In genomic region chr15:82098674-82099073, GRCh38 we compare ENCODE assay signal across 22 cellular contexts. TPM values are rescaled to one million over a fixed set of nuclear protein-coding genes. Genes with fewer than 3 reads are reported as not detected.
DNase-seq lines count a peak whose midpoint lies in the region; ATAC-seq, FAIRE-seq and TF ChIP-seq lines count a peak whose summit lies in the region.
"Had no signal": no experiment of that assay in that cellular context is flagged by ENCODE, and none has a peak within 500 bp of the region (broad histone marks: within the 10 kb centered on the region; RNA-seq: fewer than 3 reads in every experiment).

No MANE protein-coding gene starts in this region.

- peak overlapping the region; percentile 38; the same call in 1 of the 2 replicates for H3K18ac ChIP-seq in H1 (ENCODE audit: extremely low read depth, low read length)

- no peaks in the 10 kb centered on the region for H3K9me3 Mint-ChIP-seq in nephron progenitor cell
- H3K9me3 Mint-ChIP-seq: CD4-positive, alpha-beta T cell; CD8-positive, alpha-beta T cell had no signal

- CTCF ChIA-PET in H1 (lab: Charles Lee; ENCODE audit: partially characterized antibody), result interaction anchor here (0.6 to 1.6 kb wide), 7 partner anchors 9 to 27 kb away, joined by 3 to 5 read pairs (median 3); no protein-coding TSS in a partner anchor

- H3K27ac Mint-ChIP-seq in nephron progenitor cell, result no peak overlapping the region
- H3K27ac Mint-ChIP-seq: B cell; CD4-positive, alpha-beta T cell; CD8-positive, alpha-beta T cell had no signal

- H2BK15ac ChIP-seq in H1 (ENCODE audit: low read length), result peak overlapping the region; percentile 0; the same call in 1 of the 2 replicates

- peak overlapping the region; percentile 98; the same call in 1 of the 2 replicates for H2BK12ac ChIP-seq in H1 (ENCODE audit: low read depth, low read length)

- no peak overlapping the region for H3K14ac ChIP-seq in H1 (ENCODE audit: insufficient read length)

- H2BK20ac ChIP-seq in H1 (ENCODE audit: low read length), result 0 out of 2 replicates have a peak overlapping the region, but pooled peaks have one; percentile 16

- H3K79me2 ChIP-seq in H1 (ENCODE audit: control insufficient read depth in 1 of 2, insufficient read depth in 2 of 2, low read length in 2 of 2), result no peaks in the 10 kb centered on the region

- no peaks in the 10 kb centered on the region for H3K27me3 Mint-ChIP-seq in nephron progenitor cell (ENCODE audit: low read depth, poor library complexity)

- no peak for FAIRE-seq in H1 (lab: Jason Lieb, UNC)
- FAIRE-seq: A549, D721Med, G401.6, GM12891 had no signal

- H3K4me3 ChIP-seq in H1 (ENCODE audit: extremely low read depth in 1 of 4, insufficient read depth in 2 of 4, low read depth in 3 of 4, low read length in 4 of 4), result no peak overlapping the region
- H3K4me3 ChIP-seq: A549; BLaER1 treated with 17β-estradiol and CSF1 and Interleukin-3, amounts not matched to agents 10 nM and 100 nM had no signal

- no peak overlapping the region for H2BK120ac ChIP-seq in H1 (replicated peaks; ENCODE audit: low read depth, low read length)

- no peak overlapping the region for H3K56ac ChIP-seq in H1 (replicated peaks; ENCODE audit: insufficient read length, low read depth, low read length)

- TF ChIP-seq POLR2A in H1 (IDR thresholded peaks at IDR 0.05; ENCODE audit: control extremely low read depth in 1 of 2, low read depth in 2 of 2, low read length in 2 of 2), result no peak

- H3K4me1 ChIP-seq in H1 (replicated peaks in 1 of 4; ENCODE audit: control insufficient read depth in 3 of 4, insufficient read depth in 4 of 4, low read length in 3 of 4), result peaks cover 2 to 12% (median 7%) of the 10 kb centered on the region in 4 experiments
- H3K4me1 ChIP-seq: BLaER1 treated with 17β-estradiol and CSF1 and Interleukin-3, amounts not matched to agents 10 nM and 100 nM; Caco-2 had no signal

- POLR2A ChIA-PET in H1 (lab: Charles Lee; ENCODE audit: partially characterized antibody), result no interaction called here

- H3K4ac ChIP-seq in H1 (replicated peaks; ENCODE audit: insufficient read length, low read depth, low read length), result no peak overlapping the region

- H4K91ac ChIP-seq in H1 (replicated peaks; ENCODE audit: insufficient read length, low read length), result no peak overlapping the region

- no peak overlapping the region for H2BK5ac ChIP-seq in H1 (ENCODE audit: low read depth, low read length)

- TF ChIP-seq EP300 in H1 (IDR thresholded peaks at IDR 0.05; ENCODE audit: borderline replicate concordance in 1 of 2, low read depth in 2 of 2, low read length in 2 of 2), result no peak

- TF ChIP-seq RAD21 in H1 (IDR thresholded peaks at IDR 0.05 in 1 of 2, conservative IDR thresholded peaks at IDR 0.05 in 1 of 2; ENCODE audit: low read depth in 2 of 2, low read length in 2 of 2), result no peak

- H4K20me1 ChIP-seq in H1 (replicated peaks in 1 of 2; ENCODE audit: control insufficient read depth in 1 of 2, insufficient read depth in 2 of 2, low read length in 2 of 2), result no peaks in the 10 kb centered on the region
- H4K20me1 ChIP-seq: BLaER1 treated with 17β-estradiol and CSF1 and Interleukin-3, amounts not matched to agents 10 nM and 100 nM had no signal

- TF ChIP-seq CTCF in H1 (IDR thresholded peaks at IDR 0.05; ENCODE audit: control extremely low read depth in 1 of 3, insufficient read depth in 1 of 3, low read depth in 1 of 3, low read length in 3 of 3), result no peak
- no peak for TF ChIP-seq CTCF in nephron progenitor cell (IDR thresholded peaks at IDR 0.05)

- no peak overlapping the region for H2AFZ ChIP-seq in H1 (ENCODE audit: low read length)

- H3K79me1 ChIP-seq in H1 (ENCODE audit: low read depth, low read length), result no peaks in the 10 kb centered on the region

- intact Hi-C loops in Right ventricle myocardium inferior (cut with DNase I), result no loop called here

- H4K8ac ChIP-seq in H1 (ENCODE audit: extremely low read depth, insufficient read depth, low read length), result peak overlapping the region; percentile 45

- H3K36me3 ChIP-seq in H1 (ENCODE audit: control insufficient read depth in 2 of 4, insufficient read depth in 4 of 4, low read length in 3 of 4), result no peaks in the 10 kb centered on the region
- H3K36me3 ChIP-seq: BLaER1 treated with 17β-estradiol and CSF1 and Interleukin-3, amounts not matched to agents 10 nM and 100 nM had no signal

- no peak overlapping the region; the same call in 1 of the 2 replicates for H2AK5ac ChIP-seq in H1 (ENCODE audit: low read depth, low read length)

- 95% methylated on average over 15 of the region's 15 CpGs; no CpG with 5 or more reads in 1 of the 2 experiments for WGBS in H1 (ENCODE audit: extremely low coverage in 1 of 2, insufficient coverage in 1 of 2, insufficient read length in 1 of 2, insufficient replicate concordance in 2 of 2, low coverage in 1 of 2, low lambda C conversion rate in 2 of 2, missing lambda C conversion rate in 1 of 2), 2 experiments

- no peak overlapping the region for H3K9ac ChIP-seq in H1 (replicated peaks in 1 of 4; ENCODE audit: extremely low read depth in 1 of 4, low read depth in 3 of 4, low read length in 3 of 4)
- H3K9ac ChIP-seq: BLaER1 treated with 17β-estradiol and CSF1 and Interleukin-3, amounts not matched to agents 10 nM and 100 nM had no signal

- H3K36me3 Mint-ChIP-seq in nephron progenitor cell (ENCODE audit: low read depth), result no peaks in the 10 kb centered on the region
- H3K36me3 Mint-ChIP-seq: CD8-positive, alpha-beta T cell had no signal

- peaks cover 47% of the 10 kb centered on the region for H3K4me1 Mint-ChIP-seq in nephron progenitor cell
- H3K4me1 Mint-ChIP-seq: B cell had no signal

- ATAC-seq in GM19463 (IDR thresholded peaks at IDR 0.05; ENCODE audit: unreplicated experiment) (no peak), GM18868 (IDR thresholded peaks at IDR 0.05; ENCODE audit: unreplicated experiment) (no peak), Right ventricle myocardium inferior (no peak)
- ATAC-seq: A549; CD8-positive, alpha-beta T cell had no signal

- no peaks in the 10 kb centered on the region for H3K9me3 ChIP-seq in H1 (ENCODE audit: insufficient read depth in 2 of 2, low read depth in 1 of 2, low read length in 1 of 2)
- H3K9me3 ChIP-seq: A549; BLaER1 treated with 17β-estradiol and CSF1 and Interleukin-3, amounts not matched to agents 10 nM and 100 nM; Caco-2 had no signal

- H3K4me3 Mint-ChIP-seq in nephron progenitor cell, result peak overlapping the region; percentile 56
- H3K4me3 Mint-ChIP-seq: B cell; CD4-positive, alpha-beta T cell; CD8-positive, alpha-beta T cell had no signal

- DNase-seq in activated effector memory CD4-positive, alpha-beta T cell treated with anti-CD3 and anti-CD28 coated beads, Interleukin-2, amount 50 U/mL, for 16 hours, result peak; percentile 34
- no peak for DNase-seq in activated effector memory CD4-positive, alpha-beta T cell treated with Interleukin-2 at 50 U/mL for 16 hours
- DNase-seq in H1 (ENCODE audit: low read depth in 1 of 2, low spot score in 2 of 2), result no peak
- no peak for DNase-seq in nephron progenitor cell
- DNase-seq in Right ventricle myocardium inferior (ENCODE audit: missing footprints), result no peak
- DNase-seq: AML-193; Caco-2; Calu3; CD4-positive, alpha-beta T cell; CD8-positive, alpha-beta T cell; DMS79 treated with DMSO at 0.1 percent for 48 hours; GF-D8 had no signal

- H3K4me2 ChIP-seq in H1 (ENCODE audit: insufficient read depth in 1 of 2, low read depth in 2 of 2, low read length in 2 of 2), result no peak overlapping the region
- H3K4me2 ChIP-seq: A549; BLaER1 treated with 17β-estradiol and CSF1 and Interleukin-3, amounts not matched to agents 10 nM and 100 nM had no signal

- no peak overlapping the region for H4K5ac ChIP-seq in H1 (ENCODE audit: insufficient read length, low read depth, low read length)

- H3K27me3 ChIP-seq in H1 (replicated peaks in 1 of 4; ENCODE audit: control insufficient read depth in 3 of 4, extremely low read depth in 1 of 4, insufficient read depth in 3 of 4, low read length in 3 of 4), result 0 out of 7 replicates have a peak, but pooled peaks cover 0 to 2% (median 0%) of the 10 kb centered on the region in 4 experiments
- H3K27me3 ChIP-seq: BLaER1 treated with 17β-estradiol and CSF1 and Interleukin-3, amounts not matched to agents 10 nM and 100 nM had no signal

- no peak overlapping the region for H3K23ac ChIP-seq in H1 (ENCODE audit: insufficient read length)

- H3K23me2 ChIP-seq in H1 (ENCODE audit: low read depth, low read length), result no peaks in the 10 kb centered on the region

- no peak overlapping the region for H3K27ac ChIP-seq in H1 (ENCODE audit: low read depth, low read length)
- H3K27ac ChIP-seq: 22Rv1; A549; BLaER1 treated with 17β-estradiol and CSF1 and Interleukin-3, amounts not matched to agents 10 nM and 100 nM; C4-2B had no signal

TF ChIP-seq in H1, 55 proteins besides CTCF, POLR2A, EP300 and RAD21 (continues in another document):
- TF ChIP-seq ATF2 (IDR thresholded peaks at IDR 0.05; ENCODE audit: low read length) (no peak), HDAC6 (IDR thresholded peaks at IDR 0.05; ENCODE audit: low read depth, low read length) (no peak), ZNF274 (IDR thresholded peaks at IDR 0.05; ENCODE audit: borderline replicate concordance, extremely low read depth, low read length) (no peak), EGR1 (IDR thresholded peaks at IDR 0.05; ENCODE audit: borderline replicate concordance, low read depth, low read length) (no peak), SIN3A (conservative IDR thresholded peaks at IDR 0.05 in 1 of 2, IDR thresholded peaks at IDR 0.05 in 1 of 2; ENCODE audit: low read depth in 1 of 2, low read length in 2 of 2) (no peak), SAP30 (IDR thresholded peaks at IDR 0.05; ENCODE audit: insufficient read depth, insufficient replicate concordance, low read length) (no peak)

RNA-seq across cellular contexts. Expression of gene MEX3B, which starts 52.9 kb away (rescaled TPM):
- total RNA-seq in H1 (2021; fragmentation: NEBNext Ultra II Directional; extraction: Animal tissue kit (Norgen Biotek cat#: 25700)), result 15.6 and 15.9 TPM in 2 replicates
- polyA plus RNA-seq in H1 (2011; rRNA removed), result 8.0 and 13.6 TPM in 2 replicates
- 7.7 TPM for polyA plus RNA-seq in H1 (2011; cell fraction: cytosol; rRNA removed)
- polyA plus RNA-seq in H1 (2011; cell fraction: nucleus; rRNA removed), result 10.9 TPM
- polyA plus RNA-seq in H1 (2012, experiment 1 of 2), result 6.3 to 10.4 TPM (median 7.5 TPM) in 4 replicates
- polyA plus RNA-seq in H1 (2012, experiment 2 of 2), result 8.6 TPM
- polyA plus RNA-seq in H1 (2013, experiment 1 of 2), result 8.4 TPM
- 7.9 TPM for polyA plus RNA-seq in H1 (2013, experiment 2 of 2)
- polyA minus RNA-seq in H1 (2011; rRNA and poly(A)+ RNA removed), result 3.0 and 3.1 TPM in 2 replicates
- polyA minus RNA-seq in H1 (2011; cell fraction: cytosol; rRNA and poly(A)+ RNA removed), result 9.0 TPM
- polyA minus RNA-seq in H1 (2011; cell fraction: nucleus; rRNA and poly(A)+ RNA removed), result 9.1 TPM
- total RNA-seq in Right ventricle myocardium inferior, result 4.0 TPM
